Comparison of ENCODE assay signal across 9 cellular contexts in genomic region chr10:93412801-93413200, GRCh38.
DNase-seq lines count a peak whose midpoint lies in the region; ATAC-seq and TF ChIP-seq lines count a peak whose summit lies in the region.
"Had no signal": no experiment of that assay in that cellular context is flagged by ENCODE, and none has a peak within 500 bp of the region (broad histone marks: within the 10 kb centered on the region; RNA-seq: fewer than 3 reads in every experiment).

No MANE protein-coding gene starts in this region.

- no peak for TF ChIP-seq CTCF in RWPE2 (IDR thresholded peaks at IDR 0.05; ENCODE audit: poor library complexity, severe bottlenecking)
- TF ChIP-seq CTCF in foreskin keratinocyte (conservative IDR thresholded peaks at IDR 0.05), result no peak
- TF ChIP-seq CTCF in stomach (IDR thresholded peaks at IDR 0.05), result no peak

- H3K36me3 Mint-ChIP-seq in activated T-cell treated with anti-CD3 and anti-CD28 coated beads, Interleukin-2, amount 50 U/mL, for 4 hours (ENCODE audit: insufficient read depth), result peaks cover 4% of the 10 kb centered on the region

- DNase-seq in activated T-cell treated with anti-CD3 and anti-CD28 coated beads, Interleukin-2, amount 50 U/mL, for 4 hours, result no peak
- no peak for DNase-seq in activated T-cell treated with anti-CD3 and anti-CD28 coated beads, Interleukin-2, amount 50 U/mL, for 1 hour
- DNase-seq in RWPE2 (ENCODE audit: low spot score), result no peak
- DNase-seq in foreskin keratinocyte, result no peak
- no peak for DNase-seq in stomach
- DNase-seq in epidermal melanocyte (ENCODE audit: insufficient read length, low spot score), result no peak
- DNase-seq in NCI-H2196 (lab: John Stamatoyannopoulos, UW; ENCODE audit: unreplicated experiment), result no peak
- DNase-seq: RPMI8226 had no signal

- peak in 1 of 2 donors; percentile 17 for ATAC-seq in activated T-cell treated with anti-CD3 and anti-CD28 coated beads, Interleukin-2, amount 50 U/mL, for 4 hours
- ATAC-seq in RWPE2 (ENCODE audit: low read depth) (no peak), foreskin keratinocyte (peak; percentile 18), GM19328 (IDR thresholded peaks at IDR 0.05; ENCODE audit: unreplicated experiment) (no peak)

- no peaks in the 10 kb centered on the region for H3K27me3 Mint-ChIP-seq in activated T-cell treated with anti-CD3 and anti-CD28 coated beads, Interleukin-2, amount 50 U/mL, for 4 hours (ENCODE audit: low read depth)

- H3K4me1 ChIP-seq in RWPE2 (ENCODE audit: insufficient read depth, poor library complexity, severe bottlenecking), result no peaks in the 10 kb centered on the region
- peaks cover 18% of the 10 kb centered on the region for H3K4me1 ChIP-seq in foreskin keratinocyte
- H3K4me1 ChIP-seq in stomach, result peaks cover 0 to 27% (median 12%) of the 10 kb centered on the region in 4 donors

- intact Hi-C loops in stomach (cut with DNase I; ENCODE audit: low total_unique reads), result no loop called here

- H3K36me3 ChIP-seq in RWPE2 (ENCODE audit: low read depth), result peaks cover 87% of the 10 kb centered on the region
- H3K36me3 ChIP-seq in stomach, result peaks cover 4 to 32% (median 26%) of the 10 kb centered on the region in 4 donors

- TF ChIP-seq EP300 in stomach (IDR thresholded peaks at IDR 0.05), result no peak

- H3K4me1 Mint-ChIP-seq in activated T-cell treated with anti-CD3 and anti-CD28 coated beads, Interleukin-2, amount 50 U/mL, for 4 hours (ENCODE audit: low read depth), result peaks cover 67% of the 10 kb centered on the region

- H3K4me3 ChIP-seq in RWPE2 (ENCODE audit: severe bottlenecking), result no peak overlapping the region
- no peak overlapping the region for H3K4me3 ChIP-seq in stomach

- no peaks in the 10 kb centered on the region for H3K9me3 Mint-ChIP-seq in activated T-cell treated with anti-CD3 and anti-CD28 coated beads, Interleukin-2, amount 50 U/mL, for 4 hours

- no peak for TF ChIP-seq POLR2A in stomach (IDR thresholded peaks at IDR 0.05)

- no peaks in the 10 kb centered on the region for H3K9me3 ChIP-seq in RWPE2 (ENCODE audit: severe bottlenecking)
- no peaks in the 10 kb centered on the region for H3K9me3 ChIP-seq in stomach

- H3K27me3 ChIP-seq in RWPE2 (ENCODE audit: insufficient read depth, poor library complexity, severe bottlenecking), result no peaks in the 10 kb centered on the region
- no peaks in the 10 kb centered on the region for H3K27me3 ChIP-seq in foreskin keratinocyte
- H3K27me3 ChIP-seq in stomach, result no peaks in the 10 kb centered on the region

- 24 to 41% (median 33%) methylated on average over 7 of the region's 7 CpGs for WGBS in stomach, 5 donors

- H3K27ac ChIP-seq in RWPE2 (ENCODE audit: poor library complexity, severe bottlenecking) (peak overlapping the region; percentile 10), foreskin keratinocyte (no peak overlapping the region), stomach (peak overlapping the region in 4 of 5 donors; percentile 18 to 47 (median 26))

- peak overlapping the region; percentile 42 for H3K4me3 Mint-ChIP-seq in activated T-cell treated with anti-CD3 and anti-CD28 coated beads, Interleukin-2, amount 50 U/mL, for 4 hours
